In the genomic region with DNA sequence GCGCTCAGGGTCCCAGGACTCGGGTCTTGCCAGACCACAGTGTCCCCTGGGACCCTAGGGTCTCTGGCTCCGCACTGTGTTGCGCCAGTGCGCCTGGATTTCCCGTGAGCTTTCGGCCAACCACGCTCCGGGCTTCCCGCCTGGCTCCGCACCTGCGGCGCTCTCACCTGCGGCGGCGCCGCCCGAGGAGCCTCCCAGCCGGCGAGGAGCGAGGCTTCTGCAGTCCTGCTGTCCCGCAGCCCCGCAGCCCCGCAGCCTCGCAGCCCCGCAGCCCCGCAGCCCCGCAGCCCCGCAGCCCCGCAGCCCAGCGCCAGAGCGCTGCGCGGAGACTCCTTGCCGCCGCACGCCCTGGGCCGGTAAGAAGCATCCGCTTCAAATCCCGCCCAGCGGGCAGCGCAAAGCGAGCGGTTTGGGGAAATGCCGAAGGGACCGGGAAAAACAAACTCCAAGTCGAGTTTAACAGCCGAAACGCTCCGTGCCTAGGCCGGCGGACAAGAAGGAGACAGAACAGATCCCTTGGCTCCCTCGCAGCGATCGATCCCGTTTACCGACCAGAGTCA, we compare ENCODE assay signal across 10 cellular contexts. TPM values are rescaled to one million over a fixed set of nuclear protein-coding genes. Genes with fewer than 3 reads are reported as not detected.
DNase-seq lines count a peak whose midpoint lies in the region; ATAC-seq and TF ChIP-seq lines count a peak whose summit lies in the region.
"Had no signal": no experiment of that assay in that cellular context is flagged by ENCODE, and none has a peak within 500 bp of the region (broad histone marks: within the 10 kb centered on the region; RNA-seq: fewer than 3 reads in every experiment).

No MANE protein-coding gene starts in this region.

- POLR2A ChIA-PET in activated CD4-positive, alpha-beta memory T cell treated with anti-CD3 and anti-CD28 coated beads for 36 hours (lab: Charles Lee): no interaction called here

- peaks cover 30% of the 10 kb centered on the region for H3K4me1 Mint-ChIP-seq in activated CD4-positive, alpha-beta memory T cell treated with anti-CD3 and anti-CD28 coated beads for 36 hours (ENCODE audit: low read depth)

- WGBS in mesodermal cell (ENCODE audit: insufficient coverage in 2 of 2), 2 experiments: 2 to 3% methylated on average over 42 to 54 of the region's 57 CpGs

- no peaks in the 10 kb centered on the region for H3K9me3 Mint-ChIP-seq in activated CD4-positive, alpha-beta memory T cell treated with anti-CD3 and anti-CD28 coated beads for 36 hours

- H3K4me3 Mint-ChIP-seq in activated CD4-positive, alpha-beta memory T cell treated with anti-CD3 and anti-CD28 coated beads for 36 hours: peak overlapping the region; percentile 20

- CTCF ChIA-PET in activated CD4-positive, alpha-beta memory T cell treated with anti-CD3 and anti-CD28 coated beads for 36 hours (lab: Charles Lee): no interaction called here

- no peak for TF ChIP-seq CTCF in uterus (IDR thresholded peaks at IDR 0.05)

- no peak for TF ChIP-seq POLR2A in uterus (IDR thresholded peaks at IDR 0.05)

- H3K36me3 ChIP-seq in mesodermal cell (ENCODE audit: control insufficient read depth, insufficient read depth, low read length): no peaks in the 10 kb centered on the region
- no peaks in the 10 kb centered on the region for H3K36me3 ChIP-seq in uterus
- H3K36me3 ChIP-seq: Peyer's patch had no signal

- no peak for DNase-seq in Right ventricle myocardium superior
- no peak for DNase-seq in left ventricle myocardium superior
- no peak for DNase-seq in activated CD4-positive, alpha-beta memory T cell treated with anti-CD3 and anti-CD28 coated beads for 36 hours
- DNase-seq in uterus: no peak
- no peak for DNase-seq in NCI-H1105 treated with DMSO at 0.1 percent for 48 hours (lab: John Stamatoyannopoulos, UW)
- DNase-seq in NCI-H2081 (lab: John Stamatoyannopoulos, UW): no peak
- DNase-seq in NCI-H345 (lab: John Stamatoyannopoulos, UW): no peak
- DNase-seq: kidney had no signal

- H3K36me3 Mint-ChIP-seq in activated CD4-positive, alpha-beta memory T cell treated with anti-CD3 and anti-CD28 coated beads for 36 hours: no peaks in the 10 kb centered on the region

- H3K9me3 ChIP-seq in mesodermal cell (ENCODE audit: control insufficient read depth, low read length) (no peaks in the 10 kb centered on the region), uterus (no peaks in the 10 kb centered on the region)
- H3K9me3 ChIP-seq: Peyer's patch had no signal

- H3K27me3 ChIP-seq in uterus: peaks cover 4 to 48% of the 10 kb centered on the region in 2 donors

- H3K4me3 ChIP-seq in mesodermal cell (ENCODE audit: extremely low read depth, insufficient read depth, low read length, poor library complexity, severe bottlenecking) (peak overlapping the region; percentile 27), uterus (peak overlapping the region; percentile 0 to 22)

- intact Hi-C loops in Right ventricle myocardium superior (cut with DNase I) (no loop called here), left ventricle myocardium superior (cut with micrococcal nuclease) (no loop called here), uterus (cut with DNase I; ENCODE audit: low total_unique reads) (no loop called here)
- intact Hi-C loops in activated CD4-positive, alpha-beta memory T cell treated with anti-CD3 and anti-CD28 coated beads for 36 hours (cut with micrococcal nuclease): no loop called here

- H3K27ac Mint-ChIP-seq in activated CD4-positive, alpha-beta memory T cell treated with anti-CD3 and anti-CD28 coated beads for 36 hours: no peak overlapping the region

- peaks cover 82% of the 10 kb centered on the region for H3K27me3 Mint-ChIP-seq in activated CD4-positive, alpha-beta memory T cell treated with anti-CD3 and anti-CD28 coated beads for 36 hours

- H3K27ac ChIP-seq in mesodermal cell (ENCODE audit: low read depth, low read length, severe bottlenecking) (no peak overlapping the region), uterus (no peak overlapping the region)
- H3K27ac ChIP-seq: Peyer's patch had no signal

- ATAC-seq in Right ventricle myocardium superior (ENCODE audit: poor library complexity) (peak; percentile 37), left ventricle myocardium superior (no peak)

- H3K4me1 ChIP-seq in mesodermal cell (ENCODE audit: control insufficient read depth, insufficient read depth, low read length, poor library complexity, severe bottlenecking): peaks cover 13% of the 10 kb centered on the region
- H3K4me1 ChIP-seq in uterus: peaks cover 0 to 15% of the 10 kb centered on the region in 2 donors

RNA-seq across cellular contexts. Expression of a gene that starts 0.9 kb away (rescaled TPM):
- total RNA-seq in Right ventricle myocardium superior (0.03 TPM), left ventricle myocardium superior (0.07 TPM), uterus (1 to 10 TPM in 1 of 4 donors, under 1 TPM in 2, not detected in 1; 0.26 to 2.5 (median 0.73) TPM)
- total RNA-seq in activated CD4-positive, alpha-beta memory T cell treated with anti-CD3 and anti-CD28 coated beads for 36 hours: not detected
- polyA plus RNA-seq in mesodermal cell (2013, experiment 1 of 2): 0.37 TPM
- polyA plus RNA-seq in mesodermal cell (2013, experiment 2 of 2): 0.35 TPM
- total RNA-seq: Peyer's patch had no signal
